ENCODE assay signal across 1 cellular context in genomic region chr12:131862994-131863710, GRCh38.
TF ChIP-seq lines count a peak whose summit lies in the region.

No MANE protein-coding gene starts in this region.

TF ChIP-seq in K562, 482 proteins besides CTCF, POLR2A, EP300 and RAD21 (continued from another document and continues in another):
- TF ChIP-seq MGA (IDR thresholded peaks at IDR 0.05) (peak; percentile 41; the same call in 1 of the 2 replicates), CBX2 (IDR thresholded peaks at IDR 0.05; ENCODE audit: insufficient read depth, low read length, poor library complexity, severe bottlenecking) (no peak), RFX5 (IDR thresholded peaks at IDR 0.05; ENCODE audit: low read depth, low read length) (no peak), SRSF9 (IDR thresholded peaks at IDR 0.05; ENCODE audit: borderline replicate concordance, low read depth, low read length) (no peak), SIRT6 (IDR thresholded peaks at IDR 0.05; ENCODE audit: low read depth, low read length) (no peak), CBX5 (IDR thresholded peaks at IDR 0.05; ENCODE audit: borderline replicate concordance, low read depth) (no peak), NFE2 (IDR thresholded peaks at IDR 0.05; ENCODE audit: low read depth) (peak; percentile 77), ILF3 (IDR thresholded peaks at IDR 0.05; ENCODE audit: borderline replicate concordance) (no peak), ZBTB11 (CRISPR knock-in tag; IDR thresholded peaks at IDR 0.05) (0 out of 6 replicates have a peak, but pooled peaks of 1 of the 3 experiments have one; percentile 21), ZNF764 (CRISPR knock-in tag; IDR thresholded peaks at IDR 0.05; ENCODE audit: low read depth) (no peak), NCOA1 (IDR thresholded peaks at IDR 0.05; ENCODE audit: low read depth) (no peak), RBBP5 (IDR thresholded peaks at IDR 0.05; ENCODE audit: borderline replicate concordance, insufficient read depth, low read length, poor library complexity, severe bottlenecking) (no peak), CHD4 (IDR thresholded peaks at IDR 0.05; ENCODE audit: insufficient read depth, insufficient replicate concordance, low read depth, low read length, poor library complexity, severe bottlenecking) (no peak), ZBTB8A (IDR thresholded peaks at IDR 0.05; ENCODE audit: partially characterized antibody) (no peak), RNF2 (IDR thresholded peaks at IDR 0.05) (no peak), IRF1 (CRISPR knock-in tag; IDR thresholded peaks at IDR 0.05; ENCODE audit: borderline replicate concordance) (no peak), FOXA3 (CRISPR knock-in tag; conservative IDR thresholded peaks at IDR 0.05 in 1 of 2, IDR thresholded peaks at IDR 0.05 in 1 of 2) (no peak), AFF4 (CRISPR knock-in tag; IDR thresholded peaks at IDR 0.05) (no peak), THAP12 (CRISPR knock-in tag; IDR thresholded peaks at IDR 0.05) (no peak), TCF7 (IDR thresholded peaks at IDR 0.05; ENCODE audit: borderline replicate concordance) (no peak), PBX2 (CRISPR knock-in tag; IDR thresholded peaks at IDR 0.05; ENCODE audit: low read depth) (no peak), PBX2 (tag; conservative IDR thresholded peaks at IDR 0.05; ENCODE audit: low read depth) (no peak), NCOA2 (IDR thresholded peaks at IDR 0.05; ENCODE audit: partially characterized antibody in 2 of 2) (no peak), KLF6 (CRISPR knock-in tag; IDR thresholded peaks at IDR 0.05; ENCODE audit: borderline replicate concordance) (no peak), SMAD4 (CRISPR knock-in tag; conservative IDR thresholded peaks at IDR 0.05) (no peak), TRIM28 (IDR thresholded peaks at IDR 0.05) (no peak), PYGO2 (tag; IDR thresholded peaks at IDR 0.05) (no peak), CBX8 (IDR thresholded peaks at IDR 0.05; ENCODE audit: borderline replicate concordance, extremely low read depth, low read depth, low read length, poor library complexity, severe bottlenecking) (no peak), EGR1 (conservative IDR thresholded peaks at IDR 0.05) (peak; percentile 51), SNAPC5 (CRISPR knock-in tag; IDR thresholded peaks at IDR 0.05) (no peak), CTBP1 (IDR thresholded peaks at IDR 0.05; ENCODE audit: borderline replicate concordance) (no peak)
